28 cellular contexts compared by ENCODE assay signal in the genomic region with DNA sequence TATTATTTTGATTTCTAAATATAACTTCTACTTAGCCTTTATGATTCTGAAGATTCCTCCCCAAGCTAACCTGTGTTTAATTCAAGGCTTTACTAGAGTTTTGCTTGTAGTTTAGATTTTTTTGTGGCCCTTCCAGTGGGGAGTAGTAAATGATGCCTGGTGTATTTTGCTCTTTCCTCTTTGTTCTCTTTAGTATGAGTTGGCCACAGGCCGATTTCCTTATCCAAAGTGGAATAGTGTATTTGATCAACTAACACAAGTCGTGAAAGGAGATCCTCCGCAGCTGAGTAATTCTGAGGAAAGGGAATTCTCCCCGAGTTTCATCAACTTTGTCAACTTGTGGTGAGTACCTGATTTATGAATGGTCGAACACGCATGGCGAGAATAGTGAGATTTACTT.
"Had no signal": no experiment of that assay in that cellular context is flagged by ENCODE, and none has a peak within 500 bp of the region (broad histone marks: within the 10 kb centered on the region; RNA-seq: fewer than 3 reads in every experiment).

No MANE protein-coding gene starts in this region.

- H3K27ac Mint-ChIP-seq: memory B cell; natural killer cell treated with Interleukin-12 subunit alpha and Interleukin-12 subunit beta and Interleukin-15 and Interleukin-18, amount 100 ng/mL, for 72 hours; stimulated activated naive B cell treated with anti-CD40 and anti-IgM and Interleukin-4, amounts not matched to agents 10 μg/mL and 1 μg/mL and 100 μg/mL, for 72 hours had no signal

- H3K27ac ChIP-seq: heart right ventricle, hepatocyte, left ventricle myocardium inferior, neutrophil, parathyroid adenoma, right atrium auricular region, right lobe of liver, stomach, testis, thyroid gland, upper lobe of right lung had no signal

- H3K4me3 Mint-ChIP-seq: memory B cell; naive thymus-derived CD4-positive, alpha-beta T cell; natural killer cell treated with Interleukin-12 subunit alpha and Interleukin-12 subunit beta and Interleukin-15 and Interleukin-18, amount 100 ng/mL, for 72 hours; neural crest cell; stimulated activated naive B cell treated with anti-CD40 and anti-IgM and Interleukin-4, amounts not matched to agents 10 μg/mL and 1 μg/mL and 100 μg/mL, for 72 hours had no signal

- H3K9me3 Mint-ChIP-seq: natural killer cell treated with Interleukin-12 subunit alpha and Interleukin-12 subunit beta and Interleukin-15 and Interleukin-18, amount 100 ng/mL, for 72 hours had no signal

- H3K9ac ChIP-seq: parathyroid adenoma had no signal

- H3K4me1 ChIP-seq: heart right ventricle, left ventricle myocardium inferior, parathyroid adenoma, right atrium auricular region, right lobe of liver, stomach, testis, thyroid gland, upper lobe of right lung had no signal

- H3K4me2 ChIP-seq: hepatocyte, smooth muscle cell had no signal

- H3K9me3 ChIP-seq: heart right ventricle, left ventricle myocardium inferior, mucosa of descending colon, neutrophil, right atrium auricular region, right lobe of liver, stomach, testis, thyroid gland, upper lobe of right lung had no signal

- H2AFZ ChIP-seq: hepatocyte, parathyroid adenoma had no signal

- H3K27me3 ChIP-seq: heart right ventricle, hepatocyte, neutrophil, right atrium auricular region, right lobe of liver, stomach, testis, thyroid gland, upper lobe of right lung had no signal

- H3K4me3 ChIP-seq: heart right ventricle, hepatocyte, left ventricle myocardium inferior, lung, mucosa of descending colon, right atrium auricular region, right lobe of liver, smooth muscle cell, stomach, testis, thyroid gland, upper lobe of right lung had no signal

- DNase-seq: heart right ventricle; islet precursor cell; left ventricle myocardium inferior; midbrain; mucosa of descending colon; naive thymus-derived CD4-positive, alpha-beta T cell; occipital lobe; right lobe of liver; stimulated activated CD4-positive, alpha-beta T cell treated with anti-CD3 and anti-CD28 coated beads, Interleukin-12 subunit alpha, Interleukin-12 subunit beta, amount 100 ng/mL, for 4 hours; stimulated activated CD4-positive, alpha-beta T cell treated with anti-CD3 and anti-CD28 coated beads, Interleukin-15, amount 100 ng/mL, for 24 hours; stimulated activated CD4-positive, alpha-beta T cell treated with anti-CD3 and anti-CD28 coated beads, Interleukin-2, amount 100 ng/mL, for 24 hours; stimulated activated CD4-positive, alpha-beta T cell treated with anti-CD3 and anti-CD28 coated beads, Interleukin-4, amount 100 ng/mL, for 1 hour; stimulated activated naive B cell treated with anti-CD40 and anti-IgM and Interleukin-4, amounts not matched to agents 10 μg/mL and 1 μg/mL and 100 μg/mL, for 72 hours; stimulated activated naive CD8-positive, alpha-beta T cell treated with anti-CD3 and anti-CD28 coated beads, Interleukin-15, Interleukin-2, amounts not matched to agents 100 U/mL and 50 U/mL, for 24 hours; stomach; testis; thyroid gland; trophoblast cell; upper lobe of right lung had no signal

- H3K27me3 Mint-ChIP-seq: memory B cell; naive thymus-derived CD4-positive, alpha-beta T cell; natural killer cell treated with Interleukin-12 subunit alpha and Interleukin-12 subunit beta and Interleukin-15 and Interleukin-18, amount 100 ng/mL, for 72 hours; stimulated activated naive B cell treated with anti-CD40 and anti-IgM and Interleukin-4, amounts not matched to agents 10 μg/mL and 1 μg/mL and 100 μg/mL, for 72 hours had no signal

- H3K79me2 ChIP-seq: hepatocyte, parathyroid adenoma had no signal

- H3K4me1 Mint-ChIP-seq: memory B cell; naive thymus-derived CD4-positive, alpha-beta T cell; neural crest cell; stimulated activated naive B cell treated with anti-CD40 and anti-IgM and Interleukin-4, amounts not matched to agents 10 μg/mL and 1 μg/mL and 100 μg/mL, for 72 hours had no signal
